Comparison of ENCODE assay signal across 8 cellular contexts in the genomic region with DNA sequence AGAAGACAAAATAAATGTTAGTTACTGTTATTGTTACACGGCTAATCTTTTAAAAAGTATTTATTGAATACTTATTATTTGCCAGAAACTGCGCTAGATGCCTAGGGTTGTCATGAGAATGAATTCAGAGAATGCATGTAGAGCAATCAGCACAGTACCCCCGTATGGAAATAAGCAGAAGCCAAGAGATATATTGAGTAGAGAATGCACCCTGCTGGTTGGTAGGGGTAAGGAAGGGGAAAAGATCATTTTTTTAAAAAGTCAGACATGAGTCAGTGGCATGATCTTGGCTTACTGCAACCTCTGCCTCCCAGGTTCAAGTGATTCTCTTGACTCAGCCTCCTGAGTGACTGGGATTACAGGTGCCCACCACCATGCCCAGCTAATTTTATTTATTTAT. TPM values are rescaled to one million over a fixed set of nuclear protein-coding genes. Genes with fewer than 3 reads are reported as not detected.
DNase-seq lines count a peak whose midpoint lies in the region; ATAC-seq and TF ChIP-seq lines count a peak whose summit lies in the region.

No MANE protein-coding gene starts in this region.

- TF ChIP-seq EP300 in tibial nerve (IDR thresholded peaks at IDR 0.05) = no peak

- H3K9me3 ChIP-seq in A673 (ENCODE audit: low read depth, low read length, poor library complexity, severe bottlenecking) (no peaks in the 10 kb centered on the region), tibial nerve (no peaks in the 10 kb centered on the region)

- no peak overlapping the region for H3K4me3 Mint-ChIP-seq in naive thymus-derived CD8-positive, alpha-beta T cell

- POLR2A ChIA-PET in A673 (lab: Charles Lee; ENCODE audit: low non-redundant PET) = no interaction called here
- POLR2A ChIA-PET in naive thymus-derived CD8-positive, alpha-beta T cell (lab: Charles Lee) = no interaction called here

- intact Hi-C loops in A673 (cut with micrococcal nuclease; ENCODE audit: unreplicated experiment) = loop anchor here (5.0 kb wide), 1 partner anchor 309 kb away; no protein-coding TSS in a partner anchor

- DNase-seq in A673 (ENCODE audit: low spot score) = peak; percentile 53
- DNase-seq in GM06990 (ENCODE audit: extremely low read depth, insufficient read length) = no peak
- peak; percentile 2 for DNase-seq in HFF-Myc (ENCODE audit: extremely low read depth, low read depth)
- peak; percentile 10 for DNase-seq in NCI-H1436 treated with DMSO at 0.1 percent for 48 hours (lab: John Stamatoyannopoulos, UW)
- DNase-seq in astrocyte of the spinal cord (ENCODE audit: low read depth, low spot score) = peak; percentile 35
- peak in 3 of 10 donors; percentile 7 to 44 (median 23) for DNase-seq in naive thymus-derived CD8-positive, alpha-beta T cell
- no peak for DNase-seq in tibial nerve (ENCODE audit: low spot score in 2 of 2)
- no peak for DNase-seq in iPS-NIHi7 (ENCODE audit: extremely low spot score)

- no peaks in the 10 kb centered on the region for H3K9me3 Mint-ChIP-seq in naive thymus-derived CD8-positive, alpha-beta T cell

- H3K4me1 ChIP-seq in A673 (ENCODE audit: insufficient read depth, low read length, poor library complexity, severe bottlenecking) (no peaks in the 10 kb centered on the region), tibial nerve (no peaks in the 10 kb centered on the region)

- no peak overlapping the region for H3K27ac Mint-ChIP-seq in naive thymus-derived CD8-positive, alpha-beta T cell

- H3K4me1 Mint-ChIP-seq in naive thymus-derived CD8-positive, alpha-beta T cell = peaks cover 0 to 30% (median 6%) of the 10 kb centered on the region in 4 donors

- H3K4me3 ChIP-seq in A673 (ENCODE audit: low read depth, low read length, poor library complexity, severe bottlenecking) (no peak overlapping the region), GM06990 (replicated peaks; ENCODE audit: low read depth, low read length) (no peak overlapping the region), HFF-Myc (replicated peaks; ENCODE audit: low read depth, low read length) (no peak overlapping the region), astrocyte of the spinal cord (ENCODE audit: low read depth, low read length) (no peak overlapping the region), tibial nerve (no peak overlapping the region)

- H3K36me3 ChIP-seq in A673 (ENCODE audit: insufficient read depth, low read length, poor library complexity, severe bottlenecking) (no peaks in the 10 kb centered on the region), GM06990 (ENCODE audit: control insufficient read depth, insufficient read depth, low read length) (no peaks in the 10 kb centered on the region), tibial nerve (no peaks in the 10 kb centered on the region)

- H3K27me3 Mint-ChIP-seq in naive thymus-derived CD8-positive, alpha-beta T cell = no peaks in the 10 kb centered on the region

- in situ Hi-C loops in astrocyte of the spinal cord (cut with HindIII; ENCODE audit: low sequenced_read_pairs) = no loop called here

- BruUV-seq in A673 (replicated peaks; lab: Mats Ljungman, UMichigan) = no TSS peak

- TF ChIP-seq POLR2A in tibial nerve (IDR thresholded peaks at IDR 0.05) = no peak

- H3K27ac ChIP-seq in A673 (ENCODE audit: low read depth, low read length, poor library complexity, severe bottlenecking) = no peak overlapping the region
- no peak overlapping the region for H3K27ac ChIP-seq in tibial nerve

- WGBS in tibial nerve, 2 donors = 46 to 47% methylated on average over 3 of the region's 3 CpGs

- peak; percentile 43 for TF ChIP-seq CTCF in A673 (conservative IDR thresholded peaks at IDR 0.05; ENCODE audit: low read depth, low read length)
- peak; percentile 50 for TF ChIP-seq CTCF in GM06990 (IDR thresholded peaks at IDR 0.05; ENCODE audit: insufficient read depth, low read length, poor library complexity, severe bottlenecking)
- peak; percentile 21 for TF ChIP-seq CTCF in HFF-Myc (IDR thresholded peaks at IDR 0.05; ENCODE audit: low read depth, low read length, missing control alignments)
- TF ChIP-seq CTCF in astrocyte of the spinal cord (IDR thresholded peaks at IDR 0.05; ENCODE audit: low read depth, low read length) = peak; percentile 34
- TF ChIP-seq CTCF in tibial nerve (IDR thresholded peaks at IDR 0.05) = peak in 2 of 5 experiments; percentile 6 to 16

- peak; percentile 56 to 58 for ATAC-seq in naive thymus-derived CD8-positive, alpha-beta T cell

- H3K36me3 Mint-ChIP-seq in naive thymus-derived CD8-positive, alpha-beta T cell = no peaks in the 10 kb centered on the region

- CTCF ChIA-PET in A673 (lab: Charles Lee) = no interaction called here

- H3K27me3 ChIP-seq in A673 (replicated peaks; ENCODE audit: insufficient read depth, low read depth, low read length, poor library complexity) = no peaks in the 10 kb centered on the region
- H3K27me3 ChIP-seq in GM06990 (replicated peaks; ENCODE audit: control insufficient read depth, insufficient read depth, low read length) = no peaks in the 10 kb centered on the region
- peaks cover 0 to 3% of the 10 kb centered on the region in 2 donors for H3K27me3 ChIP-seq in tibial nerve

RNA-seq across cellular contexts. Expression of a gene that starts 13.1 kb away (rescaled TPM):
- total RNA-seq in A673 (2021) (0.45 and 0.68 TPM in 2 replicates), tibial nerve (100 to 1,000 TPM in 3 of 4 donors, 10 to 100 TPM in 1; 94.5 to 207 (median 183) TPM)
- total RNA-seq in naive thymus-derived CD8-positive, alpha-beta T cell = not detected
- polyA plus RNA-seq in naive thymus-derived CD8-positive, alpha-beta T cell = under 1 TPM in 1 of 3 donors, not detected in 2; 0.05 TPM

Comparison
In these comparisons a context has a peak if more than half of its experiments do, and no peak if none do; other contexts are left out.
1. DNase-seq: peak in A673 (single experiment), HFF-Myc (single experiment), NCI-H1436 treated with DMSO at 0.1 percent for 48 hours (single experiment) and astrocyte of the spinal cord (single experiment); none in GM06990 (single experiment), tibial nerve (0 of 2) and iPS-NIHi7 (single experiment).
2. RNA of a gene that starts 13.1 kb away (total RNA-seq): 94.5 to 207 TPM in tibial nerve; 0.45 to 0.68 TPM in A673 and not detected in naive thymus-derived CD8-positive, alpha-beta T cell; every median in the first group is over 10 times any median in the second.